Comparison of ENCODE assay signal across 8 cellular contexts in genomic region chr1:231040800-231041704, GRCh38. TPM values are rescaled to one million over a fixed set of nuclear protein-coding genes. Genes with fewer than 3 reads are reported as not detected.
DNase-seq lines count a peak whose midpoint lies in the region; ATAC-seq, FAIRE-seq and TF ChIP-seq lines count a peak whose summit lies in the region.

No MANE protein-coding gene starts in this region.

- H3K27ac ChIP-seq in transverse colon = peak overlapping the region in 3 of 4 donors; percentile 3 to 13 (median 6)

- ATAC-seq in left colon = peak; percentile 38
- ATAC-seq in GM21717 (IDR thresholded peaks at IDR 0.05; ENCODE audit: unreplicated experiment) = no peak

- peaks cover 5% of the 10 kb centered on the region for H3K36me3 Mint-ChIP-seq in brain

- in situ Hi-C loops in transverse colon (cut with MboI; ENCODE audit: low pct_ligation_motif_present in 1 of 4, low pct_unique_long_range_greater_than_20kb in 1 of 4, low sequenced_read_pairs in 3 of 4) = no loop called here

- TF ChIP-seq EP300 in transverse colon (IDR thresholded peaks at IDR 0.05; ENCODE audit: low read depth) = no peak

- peak overlapping the region in 3 of 4 donors; percentile 65 to 67 (median 65) for H3K4me3 ChIP-seq in transverse colon

- peak; percentile 65 for DNase-seq in activated effector memory CD4-positive, alpha-beta T cell treated with anti-CD3 and anti-CD28 coated beads, Interleukin-2, amount 50 U/mL, for 16 hours
- DNase-seq in activated effector memory CD4-positive, alpha-beta T cell treated with Interleukin-2 at 50 U/mL for 16 hours = no peak
- DNase-seq in left colon (no peak), transverse colon (no peak), GM19239 (ENCODE audit: insufficient read length, low spot score) (no peak), ureter (ENCODE audit: low spot score) (no peak)

- peak overlapping the region in 3 of 5 experiments; percentile 30 to 66 (median 58) for H3K27ac Mint-ChIP-seq in brain

- no peaks in the 10 kb centered on the region for H3K36me3 ChIP-seq in transverse colon

- H3K4me1 ChIP-seq in transverse colon = peaks cover 0 to 21% (median 18%) of the 10 kb centered on the region in 4 donors

- peak overlapping the region; percentile 31 to 83 (median 76) for H3K4me3 Mint-ChIP-seq in brain

- no peak for FAIRE-seq in GM19239 (lab: Jason Lieb, UNC)

- intact Hi-C loops in left colon (cut with DNase I, micrococcal nuclease) = no loop called here
- intact Hi-C loops in transverse colon (cut with DNase I; ENCODE audit: low total_unique reads) = no loop called here

- peaks cover 86% of the 10 kb centered on the region for H3K27me3 Mint-ChIP-seq in brain

- 8 to 17% methylated on average over 7 to 32 of the region's 37 CpGs for WGBS in transverse colon (ENCODE audit: low coverage in 1 of 2), 2 donors

- H3K4me1 Mint-ChIP-seq in brain = peaks cover 28% of the 10 kb centered on the region

- no peak for TF ChIP-seq CTCF in brain (conservative IDR thresholded peaks at IDR 0.05)
- TF ChIP-seq CTCF in transverse colon (IDR thresholded peaks at IDR 0.05) = no peak

- TF ChIP-seq POLR2A in transverse colon (IDR thresholded peaks at IDR 0.05) = no peak

- peaks cover 35% of the 10 kb centered on the region for H3K27me3 ChIP-seq in transverse colon

- H3K9me3 ChIP-seq in transverse colon = peaks cover 0 to 8% of the 10 kb centered on the region in 2 donors

- peaks cover 4 to 32% (median 15%) of the 10 kb centered on the region in 5 experiments for H3K9me3 Mint-ChIP-seq in brain

RNA-seq across cellular contexts. Expression of gene FAM89A, which starts 1.0 kb away (rescaled TPM):
- polyA plus RNA-seq in brain (ENCODE audit: insufficient read depth, low read depth, low replicate concordance) = 6.2 TPM
- 1 to 10 TPM; 4.2 to 4.5 TPM for total RNA-seq in left colon
- total RNA-seq in transverse colon = 10 to 100 TPM in 1 of 4 donors, 1 to 10 TPM in 3; 3.3 to 10.7 (median 7.8) TPM
- total RNA-seq in ureter = 11.3 TPM
